Comparison of ENCODE assay signal across 9 cellular contexts in genomic region chr2:197239434-197239833, GRCh38.
A peak's percentile ranks its signal among the peaks of the same experiment; 100 is the strongest.
DNase-seq lines count a peak whose midpoint lies in the region; ATAC-seq, FAIRE-seq and TF ChIP-seq lines count a peak whose summit lies in the region.
"Had no signal": no experiment of that assay in that cellular context is flagged by ENCODE, and none has a peak within 500 bp of the region (broad histone marks: within the 10 kb centered on the region; RNA-seq: fewer than 3 reads in every experiment).

No MANE protein-coding gene starts in this region.

- DNase-seq in GM12892 (ENCODE audit: insufficient read length) = no peak
- DNase-seq in fibroblast of peridontal ligament (ENCODE audit: extremely low read depth) = peak; percentile 10
- no peak for DNase-seq in activated effector memory CD4-positive, alpha-beta T cell treated with anti-CD3 and anti-CD28 coated beads, Interleukin-2, amount 50 U/mL, for 16 hours
- DNase-seq in NCI-H2081 treated with DMSO at 0.1 percent for 48 hours (lab: John Stamatoyannopoulos, UW) = no peak
- DNase-seq in SW480 (ENCODE audit: low spot score) = no peak
- no peak for DNase-seq in activated CD8-positive, alpha-beta memory T cell treated with anti-CD3 and anti-CD28 coated beads, Interleukin-2, amount 50 U/mL, for 4 hours

- H3K27ac ChIP-seq in KOPT-K1 (ENCODE audit: low read depth, low read length, poor library complexity, severe bottlenecking) = peak overlapping the region; percentile 73

- ATAC-seq in GM21528 (IDR thresholded peaks at IDR 0.05; ENCODE audit: low FRiP score, unreplicated experiment) = peak; percentile 72
- ATAC-seq: GM23338 had no signal

- no peak for TF ChIP-seq POLR2A in GM12892 (IDR thresholded peaks at IDR 0.05; ENCODE audit: low read depth, low read length)

- H3K9me3 ChIP-seq in KOPT-K1 (ENCODE audit: insufficient read depth, low read length, poor library complexity, severe bottlenecking) = no peaks in the 10 kb centered on the region

- FAIRE-seq in GM12892 (lab: Jason Lieb, UNC) = peak; percentile 89

- no peaks in the 10 kb centered on the region for H3K36me3 ChIP-seq in KOPT-K1 (ENCODE audit: insufficient read depth, low read length)
